Comparison of ENCODE assay signal across 8 cellular contexts in the genomic region with DNA sequence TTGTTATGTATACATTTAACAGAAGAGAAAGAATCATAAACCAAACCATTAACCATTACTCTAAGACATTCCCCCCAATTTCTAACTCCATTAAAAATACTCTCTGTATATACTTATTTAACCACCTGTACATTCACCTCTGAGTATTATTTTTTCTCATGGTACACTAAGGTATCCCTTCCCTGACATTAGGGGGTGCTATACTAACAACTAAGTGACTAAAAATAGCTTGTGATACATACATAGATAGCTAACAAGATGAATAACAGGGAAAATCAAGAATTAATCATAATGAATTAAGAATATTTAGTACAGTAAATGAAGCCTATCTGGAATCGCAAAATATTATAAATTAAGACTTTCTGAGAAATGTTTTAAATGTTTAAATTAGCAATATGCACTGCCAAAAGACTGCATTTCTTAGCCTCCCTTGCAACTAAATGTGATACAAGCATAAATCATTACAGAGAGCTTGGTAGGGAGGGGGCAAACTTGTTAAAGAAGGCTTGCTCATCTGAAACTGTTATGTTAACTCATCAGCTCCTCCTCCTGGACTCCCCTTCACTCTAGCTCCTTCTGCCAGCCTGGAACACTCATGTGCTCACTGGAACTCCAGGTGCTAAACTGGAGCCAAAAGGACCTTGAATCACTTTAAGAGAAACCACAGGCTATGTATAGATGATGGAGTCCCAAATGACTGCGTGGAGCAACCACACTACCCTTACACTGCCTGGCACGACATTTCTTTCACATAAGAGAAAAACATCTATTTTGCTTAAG. TPM values are rescaled to one million over a fixed set of nuclear protein-coding genes. Genes with fewer than 3 reads are reported as not detected.
DNase-seq lines count a peak whose midpoint lies in the region; ATAC-seq, FAIRE-seq and TF ChIP-seq lines count a peak whose summit lies in the region.

No MANE protein-coding gene starts in this region.

- H3K4me3 ChIP-seq in HFF-Myc (replicated peaks; ENCODE audit: low read depth, low read length) (no peak overlapping the region), K562 (no peak overlapping the region)
- no peak overlapping the region for H3K4me3 ChIP-seq in naive thymus-derived CD4-positive, alpha-beta T cell (ENCODE audit: low read length)

- no peak overlapping the region for H3K4me3 Mint-ChIP-seq in naive thymus-derived CD4-positive, alpha-beta T cell

- POLR2A ChIA-PET in K562 (lab: Yijun Ruan, JAX), result interaction anchor here (0.6 kb wide), 1 partner anchor 15 kb away, joined by 4 read pairs; the partner anchor contains the start of gene C2CD5
- POLR2A ChIA-PET in naive thymus-derived CD4-positive, alpha-beta T cell (lab: Charles Lee), result interaction anchor here (0.7 kb wide), 1 partner anchor 15 kb away, joined by 3 read pairs; the partner anchor contains the start of gene C2CD5

- peak; percentile 81 for ATAC-seq in K562
- peak; percentile 92 for ATAC-seq in naive thymus-derived CD4-positive, alpha-beta T cell

- WGBS in K562 (ENCODE audit: insufficient coverage, low coverage, missing lambda C conversion rate), result 90% methylated on average over 3 of the region's 3 CpGs

- peak in 1 of 2 experiments; percentile 45; a peak in 3 of 4 replicates for TF ChIP-seq RAD21 in K562 (CRISPR knock-in tag; conservative IDR thresholded peaks at IDR 0.05 in 1 of 2, IDR thresholded peaks at IDR 0.05 in 1 of 2)

- intact Hi-C loops in K562 (cut with micrococcal nuclease), result loop anchor here (5.0 to 10.0 kb wide), 2 partner anchors 98 to 155 kb away; partner anchors contain the start of gene ETNK1
- intact Hi-C loops in naive thymus-derived CD4-positive, alpha-beta T cell (cut with micrococcal nuclease), result loop anchor here (1.0 to 2.0 kb wide), 5 partner anchors 13 to 675 kb away; partner anchors contain the start of gene C2CD5 (in 1 of the 2)

- no peaks in the 10 kb centered on the region for H3K27me3 Mint-ChIP-seq in naive thymus-derived CD4-positive, alpha-beta T cell

- no peak overlapping the region for H3K27ac Mint-ChIP-seq in naive thymus-derived CD4-positive, alpha-beta T cell

- no peak overlapping the region for H3K4me2 ChIP-seq in K562 (ENCODE audit: insufficient read depth, low read length)

- CTCF ChIA-PET in K562 (lab: Yijun Ruan, JAX; ENCODE audit: low intra/inter-chr PET ratio), result interaction anchor here (0.8 to 0.9 kb wide), 2 partner anchors 102 to 141 kb away, joined by 3 read pairs; no protein-coding TSS in a partner anchor
- CTCF ChIA-PET in naive thymus-derived CD4-positive, alpha-beta T cell (lab: Charles Lee), result interaction anchor here (0.7 to 2.4 kb wide), 14 partner anchors 13 to 141 kb away, joined by 3 to 14 read pairs (median 4); partner anchors contain the start of genes C2CD5 and ETNK1

- H2AFZ ChIP-seq in K562 (ENCODE audit: low read depth, low read length), result no peak overlapping the region

- H4K20me1 ChIP-seq in K562 (replicated peaks; ENCODE audit: control insufficient read depth, insufficient read depth, low read length), result no peaks in the 10 kb centered on the region

- no peak for TF ChIP-seq POLR2A in K562 (conservative IDR thresholded peaks at IDR 0.05)

- no peaks in the 10 kb centered on the region for H3K9me1 ChIP-seq in K562 (ENCODE audit: control insufficient read depth, insufficient read depth, low read length)

- H3K36me3 ChIP-seq in K562 (ENCODE audit: control insufficient read depth, insufficient read depth, low read length), result peaks cover 44% of the 10 kb centered on the region
- H3K36me3 ChIP-seq in naive thymus-derived CD4-positive, alpha-beta T cell (ENCODE audit: control insufficient read depth in 2 of 3, insufficient read depth in 3 of 3, low read length in 3 of 3), result peaks cover 4 to 28% (median 5%) of the 10 kb centered on the region in 3 experiments

- TF ChIP-seq CTCF in HFF-Myc (IDR thresholded peaks at IDR 0.05; ENCODE audit: low read depth, low read length, missing control alignments) (no peak), K562 (IDR thresholded peaks at IDR 0.05 in 2 of 3, conservative IDR thresholded peaks at IDR 0.05 in 1 of 3; ENCODE audit: insufficient read depth in 2 of 3, low read depth in 1 of 3, low read length in 3 of 3) (peak in 1 of 3 experiments; percentile 52; a peak in 3 of 6 replicates)

- in situ Hi-C loops in K562 (cut with MboI), result no loop called here

- BruUV-seq in K562 (replicated peaks; lab: Mats Ljungman, UMichigan), result no TSS peak

- no peak overlapping the region for H3K27ac ChIP-seq in K562 (ENCODE audit: extremely low read depth, low read depth, low read length)
- no peak overlapping the region for H3K27ac ChIP-seq in naive thymus-derived CD4-positive, alpha-beta T cell (ENCODE audit: low read depth, low read length)

- H3K9ac ChIP-seq in K562 (ENCODE audit: insufficient read depth in 1 of 2, low read depth in 2 of 2, low read length in 2 of 2), result no peak overlapping the region

- H3K36me3 Mint-ChIP-seq in naive thymus-derived CD4-positive, alpha-beta T cell, result peaks cover 12 to 32% (median 23%) of the 10 kb centered on the region in 5 donors

- H3K79me2 ChIP-seq in K562 (ENCODE audit: control insufficient read depth, insufficient read depth, low read length), result no peaks in the 10 kb centered on the region

- H3K4me1 ChIP-seq in K562 (replicated peaks in 1 of 2; ENCODE audit: control insufficient read depth in 2 of 2, insufficient read depth in 2 of 2, low read length in 2 of 2), result no peaks in the 10 kb centered on the region
- no peaks in the 10 kb centered on the region for H3K4me1 ChIP-seq in naive thymus-derived CD4-positive, alpha-beta T cell (ENCODE audit: control insufficient read depth in 2 of 2, insufficient read depth in 2 of 2, low read length in 2 of 2)

- no peaks in the 10 kb centered on the region for H3K9me3 Mint-ChIP-seq in naive thymus-derived CD4-positive, alpha-beta T cell

- H3K4me1 Mint-ChIP-seq in naive thymus-derived CD4-positive, alpha-beta T cell, result peaks cover 7 to 17% (median 10%) of the 10 kb centered on the region in 7 donors

- DNase-seq in GDM1 (lab: John Stamatoyannopoulos, UW) (peak; percentile 0), HFF-Myc (ENCODE audit: extremely low read depth, low read depth) (peak; percentile 26), NCI-H1436 (lab: John Stamatoyannopoulos, UW) (peak; percentile 34), K562 (ENCODE audit: extremely low read depth in 1 of 4, low spot score in 3 of 4) (peak; percentile 6 to 25 (median 22)), NK-92 (lab: John Stamatoyannopoulos, UW; ENCODE audit: unreplicated experiment) (no peak), AG20443 (ENCODE audit: low spot score) (no peak)
- DNase-seq in naive thymus-derived CD4-positive, alpha-beta T cell, result peak in 6 of 9 donors; percentile 26 to 62 (median 51)

- H3K9me3 ChIP-seq in K562 (replicated peaks; ENCODE audit: control insufficient read depth, insufficient read depth, low read depth, low read length), result no peaks in the 10 kb centered on the region
- no peaks in the 10 kb centered on the region for H3K9me3 ChIP-seq in naive thymus-derived CD4-positive, alpha-beta T cell (ENCODE audit: control insufficient read depth in 2 of 3, low read length in 3 of 3)

- no peaks in the 10 kb centered on the region for H3K27me3 ChIP-seq in K562 (ENCODE audit: control insufficient read depth in 2 of 2, insufficient read depth in 2 of 2, low read length in 2 of 2)
- no peaks in the 10 kb centered on the region for H3K27me3 ChIP-seq in naive thymus-derived CD4-positive, alpha-beta T cell (ENCODE audit: control insufficient read depth in 2 of 2, insufficient read depth in 2 of 2, low read length in 2 of 2)

- no peak for TF ChIP-seq EP300 in K562 (IDR thresholded peaks at IDR 0.05; ENCODE audit: low read length)

- FAIRE-seq in A204.1 (lab: Jason Lieb, UNC) (peak; percentile 94), K562 (lab: Jason Lieb, UNC) (no peak)

TF ChIP-seq in K562, 482 proteins besides CTCF, POLR2A, EP300 and RAD21:
- TF ChIP-seq MEF2A (IDR thresholded peaks at IDR 0.05; ENCODE audit: control insufficient read depth, low read depth, low read length) (peak; percentile 89), KLF6 (CRISPR knock-in tag; IDR thresholded peaks at IDR 0.05; ENCODE audit: borderline replicate concordance) (no peak)
TF ChIP-seq in K562: peak in this region for 1.

RNA-seq across cellular contexts. Expression of gene C2CD5, which starts 14.9 kb away (rescaled TPM):
- 21.8 and 83.1 TPM in 2 replicates for total RNA-seq in K562 (2011; cell fraction: chromatin; rRNA removed; ENCODE audit: low replicate concordance)
- 9.5 and 13.4 TPM in 2 replicates for total RNA-seq in K562 (2011; cell fraction: nucleolus; rRNA removed)
- total RNA-seq in K562 (2011; cell fraction: nucleoplasm; rRNA removed), result 28.7 and 28.9 TPM in 2 replicates
- total RNA-seq in K562 (2014; rRNA removed), result 6.6 and 13.2 TPM in 2 replicates
- total RNA-seq in K562 (2014; rRNA removed; fragmentation: Illumina TruSeq; extraction: Trizol), result 16.0 and 16.8 TPM in 2 replicates
- 14.3 and 14.4 TPM in 2 replicates for total RNA-seq in K562 (2015; rRNA removed; fragmentation: Illumina TruSeq; extraction: Trizol)
- 15.4 and 16.4 TPM in 2 replicates for total RNA-seq in K562 (2021)
- 22.8 and 24.1 TPM in 2 replicates for polyA plus RNA-seq in K562 (2011; rRNA removed)
- 5.9 and 11.0 TPM in 2 replicates for polyA plus RNA-seq in K562 (2011; cell fraction: cytosol; rRNA removed)
- polyA plus RNA-seq in K562 (2011; cell fraction: nucleus; rRNA removed), result 26.8 and 37.8 TPM in 2 replicates
- polyA plus RNA-seq in K562 (2012), result 11.7 and 12.4 TPM in 2 replicates
- polyA plus RNA-seq in K562 (2014; fragmentation: Illumina TruSeq; extraction: Trizol), result 14.7 and 18.8 TPM in 2 replicates
- polyA plus RNA-seq in K562 (2014; fragmentation: Nextera tagmentation; extraction: Ambion mirVana), result 1 to 10 TPM; 5.1 to 9.3 TPM
- 10.9 and 16.4 TPM in 2 replicates for polyA plus RNA-seq in K562 (2014; rRNA removed)
- 43.9 and 50.9 TPM in 2 replicates for polyA minus RNA-seq in K562 (2011; rRNA and poly(A)+ RNA removed)
- polyA minus RNA-seq in K562 (2011; cell fraction: cytosol; rRNA and poly(A)+ RNA removed), result 12.2 and 15.8 TPM in 2 replicates
- polyA minus RNA-seq in K562 (2011; cell fraction: nucleus; rRNA and poly(A)+ RNA removed), result 35.1 and 65.4 TPM in 2 replicates
- 10 to 100 TPM; 31.5 to 58.9 (median 47.1) TPM for total RNA-seq in naive thymus-derived CD4-positive, alpha-beta T cell
- 10 to 100 TPM; 13.2 to 24.7 TPM for polyA plus RNA-seq in naive thymus-derived CD4-positive, alpha-beta T cell

Comparison
In these comparisons a context has a peak if more than half of its experiments do, and no peak if none do; other contexts are left out.
1. DNase-seq: peak in GDM1 (single experiment), HFF-Myc (single experiment), NCI-H1436 (single experiment), K562 (4 of 4) and naive thymus-derived CD4-positive, alpha-beta T cell (6 of 9); none in NK-92 (single experiment) and AG20443 (single experiment).